In the genomic region with DNA sequence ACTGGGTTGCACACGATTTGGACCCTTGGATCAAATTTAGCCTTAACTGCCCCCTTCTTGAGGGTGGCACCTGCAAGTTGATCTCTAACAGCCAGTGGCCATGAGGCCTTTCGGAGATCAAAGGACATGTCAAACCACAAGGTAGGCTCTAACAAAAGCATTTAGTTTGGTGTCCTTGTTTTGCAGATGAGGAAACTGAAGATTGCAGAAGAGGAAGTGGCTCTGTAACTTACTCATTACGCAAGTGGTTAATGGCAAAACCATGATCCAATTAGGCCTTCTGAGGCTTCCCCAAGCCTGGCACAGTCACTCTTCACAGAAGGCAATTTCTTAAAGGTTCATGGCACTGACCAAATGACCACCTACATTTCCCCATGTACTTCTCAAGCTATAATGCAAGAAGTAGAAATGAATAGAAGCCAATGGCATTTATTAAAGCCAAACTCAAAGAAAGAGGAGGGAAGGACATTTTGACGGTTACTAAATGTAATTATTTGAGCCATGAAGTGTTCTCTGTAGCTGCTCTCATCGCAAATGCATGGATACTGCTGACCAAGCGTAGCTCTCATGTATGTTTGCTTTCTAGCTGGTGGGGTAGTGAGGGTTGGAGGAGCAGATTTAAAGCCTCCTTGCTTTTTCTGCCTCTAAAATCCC, we compare ENCODE assay signal across 1 cellular context.
TF ChIP-seq lines count a peak whose summit lies in the region.

No MANE protein-coding gene starts in this region.

TF ChIP-seq in HepG2, 621 proteins besides CTCF, POLR2A, EP300 and RAD21 (continued from another document and continues in another):
- TF ChIP-seq, protein P1, sequence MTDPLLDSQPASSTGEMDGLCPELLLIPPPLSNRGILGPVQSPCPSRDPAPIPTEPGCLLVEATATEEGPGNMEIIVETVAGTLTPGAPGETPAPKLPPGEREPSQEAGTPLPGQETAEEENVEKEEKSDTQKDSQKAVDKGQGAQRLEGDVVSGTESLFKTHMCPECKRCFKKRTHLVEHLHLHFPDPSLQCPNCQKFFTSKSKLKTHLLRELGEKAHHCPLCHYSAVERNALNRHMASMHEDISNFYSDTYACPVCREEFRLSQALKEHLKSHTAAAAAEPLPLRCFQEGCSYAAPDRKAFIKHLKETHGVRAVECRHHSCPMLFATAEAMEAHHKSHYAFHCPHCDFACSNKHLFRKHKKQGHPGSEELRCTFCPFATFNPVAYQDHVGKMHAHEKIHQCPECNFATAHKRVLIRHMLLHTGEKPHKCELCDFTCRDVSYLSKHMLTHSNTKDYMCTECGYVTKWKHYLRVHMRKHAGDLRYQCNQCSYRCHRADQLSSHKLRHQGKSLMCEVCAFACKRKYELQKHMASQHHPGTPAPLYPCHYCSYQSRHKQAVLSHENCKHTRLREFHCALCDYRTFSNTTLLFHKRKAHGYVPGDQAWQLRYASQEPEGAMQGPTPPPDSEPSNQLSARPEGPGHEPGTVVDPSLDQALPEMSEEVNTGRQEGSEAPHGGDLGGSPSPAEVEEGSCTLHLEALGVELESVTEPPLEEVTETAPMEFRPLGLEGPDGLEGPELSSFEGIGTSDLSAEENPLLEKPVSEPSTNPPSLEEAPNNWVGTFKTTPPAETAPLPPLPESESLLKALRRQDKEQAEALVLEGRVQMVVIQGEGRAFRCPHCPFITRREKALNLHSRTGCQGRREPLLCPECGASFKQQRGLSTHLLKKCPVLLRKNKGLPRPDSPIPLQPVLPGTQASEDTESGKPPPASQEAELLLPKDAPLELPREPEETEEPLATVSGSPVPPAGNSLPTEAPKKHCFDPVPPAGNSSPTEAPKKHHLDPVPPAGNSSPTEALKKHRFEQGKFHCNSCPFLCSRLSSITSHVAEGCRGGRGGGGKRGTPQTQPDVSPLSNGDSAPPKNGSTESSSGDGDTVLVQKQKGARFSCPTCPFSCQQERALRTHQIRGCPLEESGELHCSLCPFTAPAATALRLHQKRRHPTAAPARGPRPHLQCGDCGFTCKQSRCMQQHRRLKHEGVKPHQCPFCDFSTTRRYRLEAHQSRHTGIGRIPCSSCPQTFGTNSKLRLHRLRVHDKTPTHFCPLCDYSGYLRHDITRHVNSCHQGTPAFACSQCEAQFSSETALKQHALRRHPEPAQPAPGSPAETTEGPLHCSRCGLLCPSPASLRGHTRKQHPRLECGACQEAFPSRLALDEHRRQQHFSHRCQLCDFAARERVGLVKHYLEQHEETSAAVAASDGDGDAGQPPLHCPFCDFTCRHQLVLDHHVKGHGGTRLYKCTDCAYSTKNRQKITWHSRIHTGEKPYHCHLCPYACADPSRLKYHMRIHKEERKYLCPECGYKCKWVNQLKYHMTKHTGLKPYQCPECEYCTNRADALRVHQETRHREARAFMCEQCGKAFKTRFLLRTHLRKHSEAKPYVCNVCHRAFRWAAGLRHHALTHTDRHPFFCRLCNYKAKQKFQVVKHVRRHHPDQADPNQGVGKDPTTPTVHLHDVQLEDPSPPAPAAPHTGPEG (CRISPR knock-in tag; IDR thresholded peaks at IDR 0.05), result no peak
- TF ChIP-seq ZNF280D (CRISPR knock-in tag; IDR thresholded peaks at IDR 0.05), result peak; percentile 79; the same call in 1 of the 2 replicates
- no peak for TF ChIP-seq ZNF574 (CRISPR knock-in tag; IDR thresholded peaks at IDR 0.05)
- TF ChIP-seq POLR2G (IDR thresholded peaks at IDR 0.05; ENCODE audit: low read depth, low read length), result no peak
- TF ChIP-seq SOX6 (IDR thresholded peaks at IDR 0.05), result no peak
- TF ChIP-seq SOX6 (CRISPR knock-in tag; IDR thresholded peaks at IDR 0.05), result peak; percentile 90
- TF ChIP-seq NONO (IDR thresholded peaks at IDR 0.05), result no peak
- 0 out of 2 replicates have a peak, but pooled peaks have one; percentile 34 for TF ChIP-seq NONO (CRISPR knock-in tag; conservative IDR thresholded peaks at IDR 0.05)
- no peak for TF ChIP-seq ZNF503 (CRISPR knock-in tag; IDR thresholded peaks at IDR 0.05)
- no peak for TF ChIP-seq CENPX (CRISPR knock-in tag; IDR thresholded peaks at IDR 0.05)
- TF ChIP-seq HDAC6 (IDR thresholded peaks at IDR 0.05; ENCODE audit: low read depth, low read length), result no peak
- TF ChIP-seq ZFP36L2 (CRISPR knock-in tag; IDR thresholded peaks at IDR 0.05), result no peak
- no peak for TF ChIP-seq PITX1 (CRISPR knock-in tag; IDR thresholded peaks at IDR 0.05)
- TF ChIP-seq TBX3 (IDR thresholded peaks at IDR 0.05; ENCODE audit: borderline replicate concordance), result no peak
- no peak for TF ChIP-seq MTF1 (CRISPR knock-in tag; IDR thresholded peaks at IDR 0.05)
- peak; percentile 89 for TF ChIP-seq GATAD2A (CRISPR knock-in tag; IDR thresholded peaks at IDR 0.05)
- TF ChIP-seq ZNF891 (CRISPR knock-in tag; IDR thresholded peaks at IDR 0.05), result no peak
- 0 out of 2 replicates have a peak, but pooled peaks have one; percentile 20 for TF ChIP-seq MAX (IDR thresholded peaks at IDR 0.05)
- TF ChIP-seq ARNTL (CRISPR knock-in tag; IDR thresholded peaks at IDR 0.05), result no peak
- peak; percentile 41 to 55; a peak in 3 of 4 replicates for TF ChIP-seq MAFK (conservative IDR thresholded peaks at IDR 0.05 in 1 of 2, IDR thresholded peaks at IDR 0.05 in 1 of 2; ENCODE audit: low read length in 2 of 2)
- TF ChIP-seq TGIF2 (CRISPR knock-in tag; IDR thresholded peaks at IDR 0.05), result 0 out of 2 replicates have a peak, but pooled peaks have one; percentile 56
- no peak for TF ChIP-seq ZNF616 (CRISPR knock-in tag; IDR thresholded peaks at IDR 0.05; ENCODE audit: low read depth)
- TF ChIP-seq KMT2B (CRISPR knock-in tag; IDR thresholded peaks at IDR 0.05), result no peak
- no peak for TF ChIP-seq GATAD1 (CRISPR knock-in tag; IDR thresholded peaks at IDR 0.05)
- no peak for TF ChIP-seq MEF2D (CRISPR knock-in tag; IDR thresholded peaks at IDR 0.05)
- peak; percentile 73; the same call in 1 of the 2 replicates for TF ChIP-seq ZMYM2 (CRISPR knock-in tag; IDR thresholded peaks at IDR 0.05)
- no peak for TF ChIP-seq DR1 (CRISPR knock-in tag; IDR thresholded peaks at IDR 0.05)
- TF ChIP-seq ZBTB42 (CRISPR knock-in tag; IDR thresholded peaks at IDR 0.05), result no peak
- no peak for TF ChIP-seq NRL (CRISPR knock-in tag; IDR thresholded peaks at IDR 0.05; ENCODE audit: borderline replicate concordance)
- TF ChIP-seq RFXAP (CRISPR knock-in tag; IDR thresholded peaks at IDR 0.05; ENCODE audit: borderline replicate concordance), result no peak
- no peak for TF ChIP-seq ZNF773 (CRISPR knock-in tag; IDR thresholded peaks at IDR 0.05; ENCODE audit: borderline replicate concordance)
- no peak for TF ChIP-seq PAF1 (CRISPR knock-in tag; IDR thresholded peaks at IDR 0.05)
- peak; percentile 68 for TF ChIP-seq FOSL2 (CRISPR knock-in tag; IDR thresholded peaks at IDR 0.05)
- TF ChIP-seq, protein P2, sequence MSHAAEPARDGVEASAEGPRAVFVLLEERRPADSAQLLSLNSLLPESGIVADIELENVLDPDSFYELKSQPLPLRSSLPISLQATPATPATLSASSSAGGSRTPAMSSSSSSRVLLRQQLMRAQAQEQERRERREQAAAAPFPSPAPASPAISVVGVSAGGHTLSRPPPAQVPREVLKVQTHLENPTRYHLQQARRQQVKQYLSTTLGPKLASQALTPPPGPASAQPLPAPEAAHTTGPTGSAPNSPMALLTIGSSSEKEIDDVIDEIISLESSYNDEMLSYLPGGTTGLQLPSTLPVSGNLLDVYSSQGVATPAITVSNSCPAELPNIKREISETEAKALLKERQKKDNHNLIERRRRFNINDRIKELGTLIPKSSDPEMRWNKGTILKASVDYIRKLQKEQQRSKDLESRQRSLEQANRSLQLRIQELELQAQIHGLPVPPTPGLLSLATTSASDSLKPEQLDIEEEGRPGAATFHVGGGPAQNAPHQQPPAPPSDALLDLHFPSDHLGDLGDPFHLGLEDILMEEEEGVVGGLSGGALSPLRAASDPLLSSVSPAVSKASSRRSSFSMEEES (CRISPR knock-in tag; IDR thresholded peaks at IDR 0.05), result peak; percentile 50; the same call in 1 of the 2 replicates
- no peak for TF ChIP-seq AKAP8 (CRISPR knock-in tag; IDR thresholded peaks at IDR 0.05)
- TF ChIP-seq MIER2 (CRISPR knock-in tag; IDR thresholded peaks at IDR 0.05), result no peak; the same call in 1 of the 2 replicates
- no peak for TF ChIP-seq SSRP1 (CRISPR knock-in tag; IDR thresholded peaks at IDR 0.05)
- TF ChIP-seq ZFP36 (IDR thresholded peaks at IDR 0.05; ENCODE audit: borderline replicate concordance, low read depth, low read length, partially characterized antibody), result no peak
- TF ChIP-seq GFI1 (CRISPR knock-in tag; IDR thresholded peaks at IDR 0.05; ENCODE audit: borderline replicate concordance), result 0 out of 2 replicates have a peak, but pooled peaks have one; percentile 29
- no peak for TF ChIP-seq SRF (IDR thresholded peaks at IDR 0.05; ENCODE audit: low read depth, low read length)
- peak; percentile 69 for TF ChIP-seq FOXP4 (CRISPR knock-in tag; IDR thresholded peaks at IDR 0.05)
- no peak for TF ChIP-seq JUN (CRISPR knock-in tag; IDR thresholded peaks at IDR 0.05)
- no peak for TF ChIP-seq GPBP1L1 (CRISPR knock-in tag; IDR thresholded peaks at IDR 0.05)
